Comparison of ENCODE assay signal across 18 cellular contexts in the genomic region with DNA sequence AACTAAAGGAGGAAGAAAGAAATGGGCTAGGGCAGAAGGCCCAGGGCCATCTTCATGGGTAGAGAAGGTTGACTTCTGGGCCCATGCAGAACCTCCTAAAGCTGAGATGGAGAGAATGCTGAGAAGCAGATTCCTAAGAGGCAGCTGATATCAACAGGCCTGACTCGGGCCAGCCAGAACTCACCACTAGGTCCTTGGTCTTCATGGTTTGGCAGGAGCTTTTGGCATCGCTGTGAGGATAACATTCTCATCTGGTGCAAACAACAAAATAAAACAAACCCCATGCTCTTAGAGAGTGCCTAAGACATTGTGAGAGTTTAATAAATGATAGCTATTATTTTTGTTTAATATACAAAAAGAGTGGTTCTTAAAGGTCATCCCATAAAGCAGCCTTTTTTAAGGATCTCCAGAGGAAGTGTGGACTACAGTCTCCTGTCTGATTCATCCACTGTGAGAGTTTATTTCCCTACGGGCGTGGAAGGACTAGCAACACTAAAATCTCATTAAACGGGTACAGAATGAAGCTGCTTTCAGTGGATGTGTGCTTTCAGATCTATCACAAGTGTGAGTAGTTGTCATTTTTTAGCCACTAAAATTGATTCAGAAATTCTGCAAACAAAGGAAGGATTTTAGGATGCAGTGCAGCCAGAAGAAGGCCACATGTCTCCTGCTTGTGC.
"Had no signal": no experiment of that assay in that cellular context is flagged by ENCODE, and none has a peak within 500 bp of the region (broad histone marks: within the 10 kb centered on the region; RNA-seq: fewer than 3 reads in every experiment).

No MANE protein-coding gene starts in this region.

- H3K4me1 ChIP-seq: adrenal gland, prostate gland had no signal

- ATAC-seq: activated CD4-positive, CD25-positive, alpha-beta regulatory T cell treated with anti-CD3 and anti-CD28 coated beads, Interleukin-2, amount 50 U/mL, for 24 hours; gastroesophageal sphincter; naive thymus-derived CD8-positive, alpha-beta T cell; stimulated activated naive CD8-positive, alpha-beta T cell treated with anti-CD3 and anti-CD28 coated beads, Interleukin-15, Interleukin-2, amounts not matched to agents 100 U/mL and 50 U/mL, for 24 hours had no signal

- H3K9me3 ChIP-seq: gastroesophageal sphincter, prostate gland, suprapubic skin, upper lobe of left lung had no signal

- H3K27me3 Mint-ChIP-seq: naive thymus-derived CD8-positive, alpha-beta T cell had no signal

- H3K4me3 Mint-ChIP-seq: naive thymus-derived CD8-positive, alpha-beta T cell had no signal

- H3K27ac ChIP-seq: adrenal gland, coronary artery, prostate gland, suprapubic skin, upper lobe of left lung had no signal

- H3K27me3 ChIP-seq: adrenal gland, gastroesophageal sphincter, suprapubic skin, upper lobe of left lung had no signal

- H3K36me3 Mint-ChIP-seq: naive thymus-derived CD8-positive, alpha-beta T cell had no signal

- H3K4me3 ChIP-seq: adrenal gland, coronary artery, gastroesophageal sphincter, prostate gland, suprapubic skin, upper lobe of left lung had no signal

- DNase-seq: activated CD4-positive, alpha-beta T cell treated with anti-CD3 and anti-CD28 coated beads, Interleukin-2, amount 50 U/mL, for 4 hours; activated naive CD4-positive, alpha-beta T cell treated with anti-CD3 and anti-CD28 coated beads, Interleukin-2, amount 50 U/mL, for 16 hours; activated T-cell treated with anti-CD3 and anti-CD28 coated beads, Interleukin-2, amount 50 U/mL, for 1 hour; adrenal gland; central memory CD4-positive, alpha-beta T cell; effector CD8-positive, alpha-beta T cell; hippocampal formation; kidney glomerular epithelial cell; naive thymus-derived CD8-positive, alpha-beta T cell; stimulated activated CD4-positive, alpha-beta T cell treated with anti-CD3 and anti-CD28 coated beads, Interleukin-4, amount 100 ng/mL, for 1 hour; stimulated activated CD8-positive, alpha-beta memory T cell treated with anti-CD3 and anti-CD28 coated beads, Interleukin-4, amount 100 ng/mL, for 48 hours; stimulated activated naive CD8-positive, alpha-beta T cell treated with anti-CD3 and anti-CD28 coated beads, Interleukin-15, Interleukin-2, amounts not matched to agents 100 U/mL and 50 U/mL, for 24 hours; upper lobe of left lung had no signal

- H3K4me1 Mint-ChIP-seq: naive thymus-derived CD8-positive, alpha-beta T cell had no signal

- H3K36me3 ChIP-seq: adrenal gland, gastroesophageal sphincter, prostate gland, suprapubic skin, upper lobe of left lung had no signal

- H3K27ac Mint-ChIP-seq: naive thymus-derived CD8-positive, alpha-beta T cell had no signal
